18 cellular contexts compared by ENCODE assay signal in genomic region chr1:220692436-220693228, GRCh38. TPM values are rescaled to one million over a fixed set of nuclear protein-coding genes. Genes with fewer than 3 reads are reported as not detected.
DNase-seq lines count a peak whose midpoint lies in the region; ATAC-seq and TF ChIP-seq lines count a peak whose summit lies in the region.
"Had no signal": no experiment of that assay in that cellular context is flagged by ENCODE, and none has a peak within 500 bp of the region (broad histone marks: within the 10 kb centered on the region; RNA-seq: fewer than 3 reads in every experiment).

No MANE protein-coding gene starts in this region.

- H3F3A ChIP-seq in PC-9 (ENCODE audit: insufficient read depth, low read depth), result no peaks in the 10 kb centered on the region

- H3K4me1 ChIP-seq in hepatocyte (ENCODE audit: insufficient read depth) (peaks cover 5% of the 10 kb centered on the region), PC-9 (replicated peaks; ENCODE audit: insufficient read depth) (no peaks in the 10 kb centered on the region), right cardiac atrium (ENCODE audit: control insufficient read depth, insufficient read depth, low read length) (no peaks in the 10 kb centered on the region)
- H3K4me1 ChIP-seq: BE2C had no signal

- no peak for ATAC-seq in right cardiac atrium

- H3K9me3 ChIP-seq in hepatocyte (ENCODE audit: low read depth), result no peaks in the 10 kb centered on the region
- H3K9me3 ChIP-seq in PC-9 (ENCODE audit: insufficient read depth, low read depth), result no peaks in the 10 kb centered on the region
- H3K9me3 ChIP-seq in right cardiac atrium (ENCODE audit: control insufficient read depth, low read length), result no peaks in the 10 kb centered on the region
- H3K9me3 ChIP-seq: BE2C had no signal

- POLR2A ChIA-PET in AG04449 (lab: Yijun Ruan, JAX), result no interaction called here
- POLR2A ChIA-PET in PC-9 (lab: Charles Lee; ENCODE audit: unreplicated experiment), result interaction anchor here (0.7 kb wide), 1 partner anchor 416 kb away, joined by 3 read pairs; no protein-coding TSS in a partner anchor

- peak overlapping the region; percentile 76 for H3K4me2 ChIP-seq in hepatocyte
- H3K4me2 ChIP-seq in PC-9, result no peak overlapping the region

- H3K27me3 ChIP-seq in hepatocyte (no peaks in the 10 kb centered on the region), PC-9 (ENCODE audit: insufficient read depth, low read depth) (no peaks in the 10 kb centered on the region), right cardiac atrium (ENCODE audit: control insufficient read depth, insufficient read depth) (no peaks in the 10 kb centered on the region)

- H3K4me3 ChIP-seq in AG04449 (ENCODE audit: low read depth, low read length) (no peak overlapping the region), hepatocyte (no peak overlapping the region), PC-9 (no peak overlapping the region), right cardiac atrium (ENCODE audit: low read length) (no peak overlapping the region)

- intact Hi-C loops in PC-9 (cut with micrococcal nuclease; ENCODE audit: unreplicated experiment) (no loop called here), right cardiac atrium (cut with DNase I) (loop anchor here in 2 of 4 donors (5.0 kb wide), 2 partner anchors 40 to 85 kb away; no protein-coding TSS in a partner anchor)

- H3K36me3 ChIP-seq in hepatocyte (replicated peaks; ENCODE audit: insufficient read depth, low read depth) (no peaks in the 10 kb centered on the region), PC-9 (ENCODE audit: low read depth) (no peaks in the 10 kb centered on the region)
- H3K36me3 ChIP-seq: BE2C had no signal

- no TSS peak for BruUV-seq in PC-9 (replicated peaks; lab: Mats Ljungman, UMichigan)

- DNase-seq in AG04449 (ENCODE audit: low read depth, low spot score) (peak; percentile 16), ELR (ENCODE audit: low read depth) (peak; percentile 25), dermis blood vessel endothelial cell (peak; percentile 63), hepatocyte (ENCODE audit: low spot score) (no peak), NCI-H510A (lab: John Stamatoyannopoulos, UW) (no peak), NAMALWA (ENCODE audit: low spot score) (no peak), PC-9 (no peak), right cardiac atrium (no peak)
- DNase-seq: BE2C; CD4-positive, alpha-beta memory T cell; H9; IMR-90; Kasumi-1; NCI-H187 treated with DMSO at 0.1 percent for 48 hours; NCI-H2171 treated with DMSO at 0.1 percent for 48 hours; NCI-H524; SHP77 treated with DMSO at 0.1 percent for 48 hours had no signal

- WGBS in hepatocyte (ENCODE audit: low lambda C conversion rate, missing lambda C conversion rate), result 95% methylated on average over 8 of the region's 8 CpGs
- 91% methylated on average over 8 of the region's 8 CpGs for WGBS in right cardiac atrium

- TF ChIP-seq CTCF in AG04449 (IDR thresholded peaks at IDR 0.05; ENCODE audit: insufficient read depth, low read length, missing control alignments) (no peak), hepatocyte (IDR thresholded peaks at IDR 0.05; ENCODE audit: poor library complexity) (no peak), PC-9 (conservative IDR thresholded peaks at IDR 0.05) (no peak)

- no peaks in the 10 kb centered on the region for H3K9me2 ChIP-seq in hepatocyte (replicated peaks; ENCODE audit: insufficient read depth)
- no peaks in the 10 kb centered on the region for H3K9me2 ChIP-seq in PC-9 (ENCODE audit: insufficient read depth)

- H3K79me2 ChIP-seq in hepatocyte (peaks cover 34% of the 10 kb centered on the region), PC-9 (ENCODE audit: low read depth) (no peaks in the 10 kb centered on the region)

- peaks cover 8% of the 10 kb centered on the region for H4K20me1 ChIP-seq in hepatocyte (ENCODE audit: insufficient read depth, poor library complexity, severe bottlenecking)
- no peaks in the 10 kb centered on the region for H4K20me1 ChIP-seq in PC-9 (ENCODE audit: insufficient read depth)

- CTCF ChIA-PET in AG04449 (lab: Yijun Ruan, JAX) (interaction anchor here (1.1 to 3.0 kb wide), 10 partner anchors 9 to 87 kb away, joined by 3 to 16 read pairs (median 6); partner anchors contain the start of gene MTARC2), PC-9 (lab: Charles Lee) (interaction anchor here (0.6 to 1.6 kb wide), 4 partner anchors 41 to 396 kb away, joined by 3 to 4 read pairs (median 3); partner anchors contain the start of gene MTARC2)

- H3K27ac ChIP-seq in hepatocyte, result no peak overlapping the region
- no peak overlapping the region for H3K27ac ChIP-seq in PC-9
- no peak overlapping the region for H3K27ac ChIP-seq in right cardiac atrium (ENCODE audit: low read length)

- no peak overlapping the region for H2AFZ ChIP-seq in hepatocyte
- no peak overlapping the region for H2AFZ ChIP-seq in PC-9

RNA-seq across cellular contexts. Expression of gene C1orf115, which starts 2.5 kb away (rescaled TPM):
- total RNA-seq in dermis blood vessel endothelial cell (124 and 125 TPM in 2 replicates), hepatocyte (46.4 and 49.2 TPM in 2 replicates), PC-9 (2021) (5.6 and 6.5 TPM in 2 replicates), right cardiac atrium (10 to 100 TPM; 10.3 to 16.1 (median 12.7) TPM)
- polyA plus RNA-seq in hepatocyte (27.2 and 42.3 TPM in 2 replicates), right cardiac atrium (15.1 TPM)

RNA-seq across cellular contexts. Expression of gene MTARC2, which starts 55.5 kb away (rescaled TPM):
- 11.0 and 23.5 TPM in 2 replicates for total RNA-seq in dermis blood vessel endothelial cell
- 24.4 and 26.7 TPM in 2 replicates for total RNA-seq in hepatocyte
- polyA plus RNA-seq in hepatocyte, result 23.7 and 27.8 TPM in 2 replicates
- 23.1 and 32.2 TPM in 2 replicates for total RNA-seq in PC-9 (2021)
- total RNA-seq in right cardiac atrium, result 10 to 100 TPM; 25.9 to 33.0 (median 31.5) TPM
- 26.3 TPM for polyA plus RNA-seq in right cardiac atrium
- total RNA-seq: A673; CD4-positive, alpha-beta memory T cell had no signal

Comparison
In these comparisons a context has a peak if more than half of its experiments do, and no peak if none do; other contexts are left out.
1. DNase-seq: peak in AG04449 (single experiment), ELR (single experiment) and dermis blood vessel endothelial cell (single experiment); none in hepatocyte (single experiment), NCI-H510A (single experiment), NAMALWA (single experiment), PC-9 (0 of 2) and right cardiac atrium (0 of 3).